In the genomic region with DNA sequence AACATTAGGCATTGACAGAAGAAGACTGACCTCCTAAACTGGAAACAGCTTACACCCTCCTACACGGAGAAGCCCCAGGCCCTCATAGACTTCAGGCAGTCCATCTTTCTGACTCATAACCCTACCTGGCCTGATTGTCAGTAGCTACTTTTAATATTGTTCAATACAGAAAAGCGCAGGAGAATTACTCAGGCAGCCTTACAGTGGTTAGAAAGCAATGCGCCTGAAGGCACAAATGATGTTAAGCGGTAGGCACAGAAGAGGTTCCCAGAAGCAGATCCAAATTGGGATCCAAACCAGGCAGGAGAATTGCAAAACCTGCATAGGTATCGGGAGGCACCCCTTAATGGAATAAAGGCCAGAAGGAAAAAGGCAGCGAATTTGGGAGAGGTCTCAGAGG, we compare ENCODE assay signal across 1 cellular context.
TF ChIP-seq lines count a peak whose summit lies in the region.

No MANE protein-coding gene starts in this region.

TF ChIP-seq in HepG2, 621 proteins besides CTCF, POLR2A, EP300 and RAD21:
- TF ChIP-seq, protein P1, sequence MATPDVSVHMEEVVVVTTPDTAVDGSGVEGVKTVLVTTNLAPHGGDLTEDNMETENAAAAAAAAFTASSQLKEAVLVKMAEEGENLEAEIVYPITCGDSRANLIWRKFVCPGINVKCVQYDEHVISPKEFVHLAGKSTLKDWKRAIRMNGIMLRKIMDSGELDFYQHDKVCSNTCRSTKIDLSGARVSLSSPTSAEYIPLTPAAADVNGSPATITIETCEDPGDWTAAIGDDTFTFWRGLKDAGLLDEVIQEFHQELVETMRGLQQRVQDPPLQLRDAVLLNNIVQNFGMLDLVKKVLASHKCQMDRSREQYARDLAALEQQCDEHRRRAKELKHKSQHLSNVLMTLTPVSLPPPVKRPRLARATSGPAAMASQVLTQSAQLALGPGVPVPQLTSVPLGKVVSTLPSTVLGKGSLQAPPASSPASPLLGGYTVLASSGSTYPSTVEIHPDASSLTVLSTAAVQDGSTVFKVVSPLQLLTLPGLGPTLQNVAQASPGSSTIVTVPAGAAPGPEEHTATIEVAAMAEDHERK (CRISPR knock-in tag; IDR thresholded peaks at IDR 0.05; ENCODE audit: low read depth), result no peak
- TF ChIP-seq HIVEP1 (CRISPR knock-in tag; IDR thresholded peaks at IDR 0.05) (no peak), MXD4 (CRISPR knock-in tag; IDR thresholded peaks at IDR 0.05) (no peak), ERF (CRISPR knock-in tag; IDR thresholded peaks at IDR 0.05) (no peak), SNAI1 (CRISPR knock-in tag; IDR thresholded peaks at IDR 0.05; ENCODE audit: borderline replicate concordance) (no peak), ZNF724P (CRISPR knock-in tag; IDR thresholded peaks at IDR 0.05; ENCODE audit: borderline replicate concordance) (no peak), SALL1 (CRISPR knock-in tag; IDR thresholded peaks at IDR 0.05) (no peak), AKAP8 (CRISPR knock-in tag; IDR thresholded peaks at IDR 0.05) (no peak), BCL6 (CRISPR knock-in tag; IDR thresholded peaks at IDR 0.05) (no peak), ZNF232 (CRISPR knock-in tag; IDR thresholded peaks at IDR 0.05; ENCODE audit: borderline replicate concordance) (no peak), RCOR2 (CRISPR knock-in tag; IDR thresholded peaks at IDR 0.05) (no peak), BRD4 (CRISPR knock-in tag; IDR thresholded peaks at IDR 0.05) (no peak), HOXA7 (CRISPR knock-in tag; IDR thresholded peaks at IDR 0.05) (no peak)
- TF ChIP-seq, protein P2, sequence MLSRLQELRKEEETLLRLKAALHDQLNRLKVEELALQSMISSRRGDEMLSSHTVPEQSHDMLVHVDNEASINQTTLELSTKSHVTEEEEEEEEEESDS (CRISPR knock-in tag; IDR thresholded peaks at IDR 0.05; ENCODE audit: borderline replicate concordance), result no peak
- TF ChIP-seq, protein P3, sequence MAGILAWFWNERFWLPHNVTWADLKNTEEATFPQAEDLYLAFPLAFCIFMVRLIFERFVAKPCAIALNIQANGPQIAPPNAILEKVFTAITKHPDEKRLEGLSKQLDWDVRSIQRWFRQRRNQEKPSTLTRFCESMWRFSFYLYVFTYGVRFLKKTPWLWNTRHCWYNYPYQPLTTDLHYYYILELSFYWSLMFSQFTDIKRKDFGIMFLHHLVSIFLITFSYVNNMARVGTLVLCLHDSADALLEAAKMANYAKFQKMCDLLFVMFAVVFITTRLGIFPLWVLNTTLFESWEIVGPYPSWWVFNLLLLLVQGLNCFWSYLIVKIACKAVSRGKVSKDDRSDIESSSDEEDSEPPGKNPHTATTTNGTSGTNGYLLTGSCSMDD (CRISPR knock-in tag; IDR thresholded peaks at IDR 0.05), result no peak
- TF ChIP-seq, protein P4, sequence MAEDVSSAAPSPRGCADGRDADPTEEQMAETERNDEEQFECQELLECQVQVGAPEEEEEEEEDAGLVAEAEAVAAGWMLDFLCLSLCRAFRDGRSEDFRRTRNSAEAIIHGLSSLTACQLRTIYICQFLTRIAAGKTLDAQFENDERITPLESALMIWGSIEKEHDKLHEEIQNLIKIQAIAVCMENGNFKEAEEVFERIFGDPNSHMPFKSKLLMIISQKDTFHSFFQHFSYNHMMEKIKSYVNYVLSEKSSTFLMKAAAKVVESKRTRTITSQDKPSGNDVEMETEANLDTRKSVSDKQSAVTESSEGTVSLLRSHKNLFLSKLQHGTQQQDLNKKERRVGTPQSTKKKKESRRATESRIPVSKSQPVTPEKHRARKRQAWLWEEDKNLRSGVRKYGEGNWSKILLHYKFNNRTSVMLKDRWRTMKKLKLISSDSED (CRISPR knock-in tag; IDR thresholded peaks at IDR 0.05), result no peak
- TF ChIP-seq, protein P5, sequence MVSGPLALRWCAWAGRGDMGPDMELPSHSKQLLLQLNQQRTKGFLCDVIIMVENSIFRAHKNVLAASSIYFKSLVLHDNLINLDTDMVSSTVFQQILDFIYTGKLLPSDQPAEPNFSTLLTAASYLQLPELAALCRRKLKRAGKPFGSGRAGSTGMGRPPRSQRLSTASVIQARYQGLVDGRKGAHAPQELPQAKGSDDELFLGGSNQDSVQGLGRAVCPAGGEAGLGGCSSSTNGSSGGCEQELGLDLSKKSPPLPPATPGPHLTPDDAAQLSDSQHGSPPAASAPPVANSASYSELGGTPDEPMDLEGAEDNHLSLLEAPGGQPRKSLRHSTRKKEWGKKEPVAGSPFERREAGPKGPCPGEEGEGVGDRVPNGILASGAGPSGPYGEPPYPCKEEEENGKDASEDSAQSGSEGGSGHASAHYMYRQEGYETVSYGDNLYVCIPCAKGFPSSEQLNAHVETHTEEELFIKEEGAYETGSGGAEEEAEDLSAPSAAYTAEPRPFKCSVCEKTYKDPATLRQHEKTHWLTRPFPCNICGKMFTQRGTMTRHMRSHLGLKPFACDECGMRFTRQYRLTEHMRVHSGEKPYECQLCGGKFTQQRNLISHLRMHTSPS (CRISPR knock-in tag; IDR thresholded peaks at IDR 0.05; ENCODE audit: low read depth), result no peak
- TF ChIP-seq, protein P6, sequence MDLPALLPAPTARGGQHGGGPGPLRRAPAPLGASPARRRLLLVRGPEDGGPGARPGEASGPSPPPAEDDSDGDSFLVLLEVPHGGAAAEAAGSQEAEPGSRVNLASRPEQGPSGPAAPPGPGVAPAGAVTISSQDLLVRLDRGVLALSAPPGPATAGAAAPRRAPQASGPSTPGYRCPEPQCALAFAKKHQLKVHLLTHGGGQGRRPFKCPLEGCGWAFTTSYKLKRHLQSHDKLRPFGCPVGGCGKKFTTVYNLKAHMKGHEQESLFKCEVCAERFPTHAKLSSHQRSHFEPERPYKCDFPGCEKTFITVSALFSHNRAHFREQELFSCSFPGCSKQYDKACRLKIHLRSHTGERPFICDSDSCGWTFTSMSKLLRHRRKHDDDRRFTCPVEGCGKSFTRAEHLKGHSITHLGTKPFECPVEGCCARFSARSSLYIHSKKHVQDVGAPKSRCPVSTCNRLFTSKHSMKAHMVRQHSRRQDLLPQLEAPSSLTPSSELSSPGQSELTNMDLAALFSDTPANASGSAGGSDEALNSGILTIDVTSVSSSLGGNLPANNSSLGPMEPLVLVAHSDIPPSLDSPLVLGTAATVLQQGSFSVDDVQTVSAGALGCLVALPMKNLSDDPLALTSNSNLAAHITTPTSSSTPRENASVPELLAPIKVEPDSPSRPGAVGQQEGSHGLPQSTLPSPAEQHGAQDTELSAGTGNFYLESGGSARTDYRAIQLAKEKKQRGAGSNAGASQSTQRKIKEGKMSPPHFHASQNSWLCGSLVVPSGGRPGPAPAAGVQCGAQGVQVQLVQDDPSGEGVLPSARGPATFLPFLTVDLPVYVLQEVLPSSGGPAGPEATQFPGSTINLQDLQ (CRISPR knock-in tag; IDR thresholded peaks at IDR 0.05), result no peak
